In genomic region chr22:48210812-48211211, GRCh38 we compare ENCODE assay signal across 18 cellular contexts.
DNase-seq lines count a peak whose midpoint lies in the region; ATAC-seq, FAIRE-seq and TF ChIP-seq lines count a peak whose summit lies in the region.
"Had no signal": no experiment of that assay in that cellular context is flagged by ENCODE, and none has a peak within 500 bp of the region (broad histone marks: within the 10 kb centered on the region; RNA-seq: fewer than 3 reads in every experiment).

No MANE protein-coding gene starts in this region.

- in situ Hi-C loops in HepG2 (cut with HindIII; ENCODE audit: extremely low pct_ligation_motif_present, low pct_unique_long_range_greater_than_20kb) = no loop called here

- H3K9me3 ChIP-seq in HepG2 (ENCODE audit: low read length) = no peaks in the 10 kb centered on the region
- no peaks in the 10 kb centered on the region for H3K9me3 ChIP-seq in right lobe of liver
- H3K9me3 ChIP-seq in esophagus muscularis mucosa = no peaks in the 10 kb centered on the region
- H3K9me3 ChIP-seq in neural progenitor cell (ENCODE audit: low read depth) = no peaks in the 10 kb centered on the region

- H4K20me1 ChIP-seq in HepG2 (ENCODE audit: insufficient read depth, low read length) (no peaks in the 10 kb centered on the region), neural progenitor cell (ENCODE audit: low read depth) (no peaks in the 10 kb centered on the region)

- H3K9me3 Mint-ChIP-seq in neural progenitor cell = peaks cover 3% of the 10 kb centered on the region
- H3K9me3 Mint-ChIP-seq in type B pancreatic cell = no peaks in the 10 kb centered on the region

- TF ChIP-seq EP300 in HepG2 (IDR thresholded peaks at IDR 0.05; ENCODE audit: low read depth in 2 of 2, low read length in 2 of 2) = no peak
- TF ChIP-seq EP300 in HepG2 (CRISPR knock-in tag; IDR thresholded peaks at IDR 0.05; ENCODE audit: borderline replicate concordance) = no peak
- TF ChIP-seq EP300 in esophagus muscularis mucosa (IDR thresholded peaks at IDR 0.05) = no peak

- FAIRE-seq in HepG2 (lab: Jason Lieb, UNC) (no peak), GM19239 (lab: Jason Lieb, UNC) (no peak)
- FAIRE-seq: GM12878 had no signal

- no peak overlapping the region for H2AFZ ChIP-seq in HepG2 (ENCODE audit: low read length)
- H2AFZ ChIP-seq in neural progenitor cell (replicated peaks) = no peak overlapping the region

- POLR2A ChIA-PET in HepG2 (lab: Yijun Ruan, JAX) = no interaction called here

- ATAC-seq in HepG2 (no peak), right lobe of liver (no peak), HG03159 (IDR thresholded peaks at IDR 0.05; ENCODE audit: unreplicated experiment) (no peak), GM21367 (IDR thresholded peaks at IDR 0.05; ENCODE audit: unreplicated experiment) (no peak)
- ATAC-seq: GM12878, HCT116 had no signal

- WGBS in HepG2 (ENCODE audit: low lambda C conversion rate) = no CpG with 5 or more reads among the region's 7 CpGs
- WGBS in right lobe of liver (ENCODE audit: insufficient coverage, low coverage, low lambda C conversion rate, missing lambda C conversion rate) = 39% methylated on average over 3 of the region's 7 CpGs
- 51% methylated on average over 5 of the region's 7 CpGs for WGBS in esophagus muscularis mucosa

- no peaks in the 10 kb centered on the region for H3K79me2 ChIP-seq in HepG2 (ENCODE audit: insufficient read depth, low read length)
- H3K79me2 ChIP-seq in neural progenitor cell (ENCODE audit: low read depth) = no peaks in the 10 kb centered on the region

- H3K4me3 ChIP-seq in HepG2 (replicated peaks in 1 of 3; ENCODE audit: insufficient read depth in 1 of 3, low read depth in 2 of 3, low read length in 3 of 3) = no peak overlapping the region
- no peak overlapping the region for H3K4me3 ChIP-seq in right lobe of liver
- H3K4me3 ChIP-seq in esophagus muscularis mucosa = no peak overlapping the region
- H3K4me3 ChIP-seq in neural progenitor cell = no peak overlapping the region
- H3K4me3 ChIP-seq: GM12878 had no signal

- H3K4me1 ChIP-seq in HepG2 (ENCODE audit: insufficient read depth, low read length) (no peaks in the 10 kb centered on the region), right lobe of liver (no peaks in the 10 kb centered on the region), esophagus muscularis mucosa (no peaks in the 10 kb centered on the region), neural progenitor cell (peaks cover 14% of the 10 kb centered on the region)

- H3K4me3 Mint-ChIP-seq in neural progenitor cell (no peak overlapping the region), type B pancreatic cell (no peak overlapping the region)
- H3K4me3 Mint-ChIP-seq: CD4-positive, alpha-beta memory T cell had no signal

- H3K36me3 Mint-ChIP-seq in neural progenitor cell = no peaks in the 10 kb centered on the region
- H3K36me3 Mint-ChIP-seq in type B pancreatic cell = no peaks in the 10 kb centered on the region
- H3K36me3 Mint-ChIP-seq: CD4-positive, alpha-beta memory T cell had no signal

- H3K27me3 ChIP-seq in HepG2 (ENCODE audit: control insufficient read depth in 1 of 2, insufficient read depth in 2 of 2, low read length in 2 of 2) = peaks cover 1 to 14% of the 10 kb centered on the region in 2 experiments; a peak in 3 of 5 replicates
- H3K27me3 ChIP-seq in right lobe of liver = no peaks in the 10 kb centered on the region
- H3K27me3 ChIP-seq in esophagus muscularis mucosa = peaks cover 0 to 48% (median 4%) of the 10 kb centered on the region in 4 donors
- H3K27me3 ChIP-seq in neural progenitor cell = no peaks in the 10 kb centered on the region

- no peak for TF ChIP-seq CTCF in HepG2 (CRISPR knock-in tag; IDR thresholded peaks at IDR 0.05)
- TF ChIP-seq CTCF in right lobe of liver (IDR thresholded peaks at IDR 0.05) = no peak
- TF ChIP-seq CTCF in esophagus muscularis mucosa (IDR thresholded peaks at IDR 0.05) = no peak
- TF ChIP-seq CTCF in neural progenitor cell (IDR thresholded peaks at IDR 0.05) = no peak
- TF ChIP-seq CTCF in type B pancreatic cell (conservative IDR thresholded peaks at IDR 0.05) = no peak

- CTCF ChIA-PET in HepG2 (lab: Yijun Ruan, JAX; ENCODE audit: low intra/inter-chr PET ratio, low total read pairs) = no interaction called here

- TF ChIP-seq POLR2A in HepG2 (IDR thresholded peaks at IDR 0.05; ENCODE audit: insufficient read depth in 1 of 2, low read depth in 2 of 2, low read length in 2 of 2) (no peak), right lobe of liver (IDR thresholded peaks at IDR 0.05) (no peak), esophagus muscularis mucosa (IDR thresholded peaks at IDR 0.05; ENCODE audit: low read depth) (no peak)

- intact Hi-C loops in HepG2 (cut with micrococcal nuclease; ENCODE audit: unreplicated experiment) = no loop called here
- intact Hi-C loops in right lobe of liver (cut with DNase I) = no loop called here
- intact Hi-C loops in esophagus muscularis mucosa (cut with DNase I) = no loop called here

- H3K4me1 Mint-ChIP-seq in neural progenitor cell = peaks cover 16% of the 10 kb centered on the region
- H3K4me1 Mint-ChIP-seq in type B pancreatic cell (ENCODE audit: unreplicated experiment) = no peaks in the 10 kb centered on the region
- H3K4me1 Mint-ChIP-seq: CD4-positive, alpha-beta memory T cell had no signal

- H3K4me2 ChIP-seq in HepG2 (ENCODE audit: low read depth, low read length) (no peak overlapping the region), neural progenitor cell (peak overlapping the region; percentile 18)

- no peak overlapping the region for H3K9ac ChIP-seq in HepG2 (ENCODE audit: insufficient read depth, low read depth, low read length)
- no peak overlapping the region for H3K9ac ChIP-seq in neural progenitor cell

- H3K27ac ChIP-seq in HepG2 (ENCODE audit: extremely low read length, insufficient read depth, low read length) (no peak overlapping the region), right lobe of liver (no peak overlapping the region), esophagus muscularis mucosa (replicated peaks in 1 of 4) (no peak overlapping the region), neural progenitor cell (no peak overlapping the region)

- TF ChIP-seq RAD21 in HepG2 (CRISPR knock-in tag; IDR thresholded peaks at IDR 0.05) = no peak

- BruUV-seq in HepG2 (replicated peaks; lab: Mats Ljungman, UMichigan) = no TSS peak

- no peaks in the 10 kb centered on the region for H3F3A ChIP-seq in neural progenitor cell (ENCODE audit: low read depth)

- DNase-seq in HepG2 (ENCODE audit: low spot score) = no peak
- DNase-seq in right lobe of liver = no peak
- DNase-seq in esophagus muscularis mucosa (ENCODE audit: extremely low spot score) = peak; percentile 82
- no peak for DNase-seq in neural progenitor cell (ENCODE audit: low spot score)
- peak; percentile 40 for DNase-seq in type B pancreatic cell (ENCODE audit: extremely low spot score, unreplicated experiment)
- DNase-seq in GM19239 (ENCODE audit: insufficient read length, low spot score) = no peak
- DNase-seq: C1 segment of cervical spinal cord; Calu3; CD4-positive, alpha-beta memory T cell; COR-L47; EL; GDM1; GOT3; H7 had no signal

- peaks cover 14% of the 10 kb centered on the region for H3K27me3 Mint-ChIP-seq in neural progenitor cell (ENCODE audit: insufficient read depth, low read depth)
- H3K27me3 Mint-ChIP-seq in type B pancreatic cell = peaks cover 16% of the 10 kb centered on the region

- H3K27ac Mint-ChIP-seq in neural progenitor cell = peak overlapping the region; percentile 61
- no peak overlapping the region for H3K27ac Mint-ChIP-seq in type B pancreatic cell
- H3K27ac Mint-ChIP-seq: CD4-positive, alpha-beta memory T cell had no signal

- H3K36me3 ChIP-seq in HepG2 (replicated peaks in 1 of 2; ENCODE audit: control insufficient read depth in 1 of 2, insufficient read depth in 2 of 2, low read length in 2 of 2) = no peaks in the 10 kb centered on the region
- no peaks in the 10 kb centered on the region for H3K36me3 ChIP-seq in right lobe of liver
- H3K36me3 ChIP-seq in esophagus muscularis mucosa = no peaks in the 10 kb centered on the region
- no peaks in the 10 kb centered on the region for H3K36me3 ChIP-seq in neural progenitor cell

TF ChIP-seq in HepG2, 621 proteins besides CTCF, POLR2A, EP300 and RAD21:
- TF ChIP-seq TAF1 (CRISPR knock-in tag; IDR thresholded peaks at IDR 0.05) (no peak), MNT (IDR thresholded peaks at IDR 0.05) (peak; percentile 46; the same call in 1 of the 2 replicates), TAF15 (IDR thresholded peaks at IDR 0.05; ENCODE audit: low read depth, low read length, poor library complexity, severe bottlenecking) (no peak)

Comparison
In these comparisons a context has a peak if more than half of its experiments do, and no peak if none do; other contexts are left out.
1. DNase-seq: peak in esophagus muscularis mucosa (single experiment) and type B pancreatic cell (single experiment); none in HepG2 (single experiment), right lobe of liver (0 of 3), neural progenitor cell (single experiment) and GM19239 (single experiment).